Comparison of ENCODE assay signal across 26 cellular contexts in the genomic region with DNA sequence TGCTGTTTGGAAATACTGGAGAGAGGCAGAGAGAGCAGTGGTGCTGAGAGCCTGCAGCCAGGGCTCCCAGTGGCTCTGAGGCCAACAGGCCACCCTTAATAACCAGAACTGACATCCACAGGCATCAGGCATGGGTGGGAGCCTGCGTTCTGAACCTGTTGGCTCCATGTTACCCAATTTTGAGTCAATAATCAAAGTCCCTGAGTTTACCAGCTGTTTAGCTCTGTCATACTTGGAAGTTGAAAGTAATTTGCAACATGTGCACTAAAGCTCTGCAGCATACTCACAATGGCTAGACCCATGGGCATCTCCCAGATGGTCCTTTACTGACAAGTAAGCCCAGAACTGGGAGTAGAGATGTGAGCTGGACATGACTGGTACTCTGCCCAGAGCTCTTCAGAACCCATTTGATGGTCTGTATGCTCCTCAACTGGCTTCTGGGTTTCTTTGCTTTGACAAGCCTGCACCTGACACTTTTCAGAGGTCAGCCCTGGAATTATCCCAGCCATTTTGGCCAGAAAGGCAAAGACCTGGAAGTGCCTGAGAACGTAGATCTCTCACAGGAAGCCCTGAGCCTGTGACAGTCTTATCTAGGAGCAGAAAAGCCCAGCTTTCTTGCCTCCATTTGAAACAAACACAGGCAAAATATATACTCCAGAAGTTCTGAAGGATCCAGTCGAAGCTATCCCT.
"Had no signal": no experiment of that assay in that cellular context is flagged by ENCODE, and none has a peak within 500 bp of the region (broad histone marks: within the 10 kb centered on the region; RNA-seq: fewer than 3 reads in every experiment).

No MANE protein-coding gene starts in this region.

- DNase-seq: activated B cell treated with CpG ODN at 0.5 μM for 24 hours; activated CD4-positive, alpha-beta T cell treated with anti-CD3 and anti-CD28 coated beads, Interleukin-2, amount 50 U/mL, for 1 hour; activated CD8-positive, alpha-beta T cell treated with anti-CD3 and anti-CD28 coated beads, Interleukin-2, amount 10 ng/mL, durations not matched to agents 7 days and 5 days; activated effector memory CD4-positive, alpha-beta T cell treated with anti-CD3 and anti-CD28 coated beads, Interleukin-2, amount 50 U/mL, for 16 hours; activated naive CD4-positive, alpha-beta T cell treated with anti-CD3 and anti-CD28 coated beads for 36 hours; activated T-cell treated with anti-CD3 and anti-CD28 coated beads, Interleukin-2, amount 50 U/mL, for 1 hour; amygdala; dermis blood vessel endothelial cell; effector CD4-positive, alpha-beta T cell; esophagus squamous epithelium; left ventricle myocardium inferior; sigmoid colon; stimulated activated CD4-positive, alpha-beta T cell treated with anti-CD3 and anti-CD28 coated beads, Interleukin-1b, Interleukin-23, amount 100 ng/mL, for 48 hours; stimulated activated CD4-positive, alpha-beta T cell treated with anti-CD3 and anti-CD28 coated beads, Interleukin-4, amount 100 ng/mL, for 4 hours; stimulated activated CD8-positive, alpha-beta memory T cell treated with anti-CD3 and anti-CD28 coated beads, Interleukin-4, amount 100 ng/mL, for 48 hours; stimulated activated naive CD8-positive, alpha-beta T cell treated with anti-CD3 and anti-CD28 coated beads, Interleukin-15, amount 100 ng/mL, for 72 hours; substantia nigra; uterus had no signal

- H3K27me3 ChIP-seq: breast epithelium, esophagus squamous epithelium, neutrophil, sigmoid colon, uterus had no signal

- H3K9me3 ChIP-seq: breast epithelium, esophagus squamous epithelium, left ventricle myocardium inferior, neutrophil, sigmoid colon, uterus had no signal

- H3K27ac ChIP-seq: breast epithelium, esophagus squamous epithelium, left ventricle myocardium inferior, neutrophil, sigmoid colon, uterus had no signal

- ATAC-seq: activated CD8-positive, alpha-beta T cell treated with anti-CD3 and anti-CD28 coated beads, Interleukin-2, amount 10 ng/mL, durations not matched to agents 7 days and 5 days; stimulated activated memory B cell treated with anti-CD40 and anti-IgM and Interleukin-4, amounts not matched to agents 10 μg/mL and 1 μg/mL and 100 μg/mL, for 72 hours; stimulated activated naive CD8-positive, alpha-beta T cell treated with anti-CD3 and anti-CD28 coated beads, Interleukin-15, amount 100 ng/mL, for 72 hours had no signal

- FAIRE-seq: colon, frontal cortex, islet of Langerhans, TTC549 had no signal

- H3K4me1 ChIP-seq: breast epithelium, esophagus squamous epithelium, left ventricle myocardium inferior, sigmoid colon, uterus had no signal

- H3K36me3 ChIP-seq: breast epithelium, esophagus squamous epithelium, left ventricle myocardium inferior, neutrophil, sigmoid colon, uterus had no signal

- H3K4me3 ChIP-seq: breast epithelium, esophagus squamous epithelium, left ventricle myocardium inferior, sigmoid colon, smooth muscle cell, uterus had no signal
